ENCODE assay signal across 8 cellular contexts in the genomic region with DNA sequence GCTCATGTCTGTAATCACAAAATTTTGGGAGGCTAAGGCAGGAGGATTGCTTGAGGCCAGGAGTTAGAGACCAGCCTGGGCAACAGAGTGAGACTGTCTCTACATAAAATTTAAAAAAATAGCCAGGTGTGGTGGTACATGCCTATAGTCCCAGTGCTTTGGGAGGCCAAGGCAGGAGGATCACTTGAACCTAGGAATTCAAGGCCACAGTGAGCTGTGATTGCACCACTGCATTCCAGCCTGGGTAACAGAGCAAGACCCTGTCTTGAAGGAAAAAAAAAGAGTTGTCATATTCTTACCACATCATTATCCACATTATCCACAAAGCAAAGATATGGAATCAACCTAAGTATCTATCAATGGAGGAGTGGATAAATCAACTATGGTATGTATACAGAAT. TPM values are rescaled to one million over a fixed set of nuclear protein-coding genes. Genes with fewer than 3 reads are reported as not detected.
"Had no signal": no experiment of that assay in that cellular context is flagged by ENCODE, and none has a peak within 500 bp of the region (broad histone marks: within the 10 kb centered on the region; RNA-seq: fewer than 3 reads in every experiment).

No MANE protein-coding gene starts in this region.

- FAIRE-seq: GM12878, GM12891, GM12892, GM18507, GM19239 had no signal

- H3K4me3 ChIP-seq: GM12878 had no signal

- DNase-seq: GDM1, GF-D8 had no signal

RNA-seq across cellular contexts. Expression of a gene that starts 30.7 kb away (rescaled TPM):
- total RNA-seq: G401 had no signal

RNA-seq across cellular contexts. Expression of a gene that starts 48.0 kb away (rescaled TPM):
- total RNA-seq: G401 had no signal
